Comparison of ENCODE assay signal across 9 cellular contexts in genomic region chr14:20428010-20428365, GRCh38. TPM values are rescaled to one million over a fixed set of nuclear protein-coding genes. Genes with fewer than 3 reads are reported as not detected.
DNase-seq lines count a peak whose midpoint lies in the region; ATAC-seq and TF ChIP-seq lines count a peak whose summit lies in the region.
"Had no signal": no experiment of that assay in that cellular context is flagged by ENCODE, and none has a peak within 500 bp of the region (broad histone marks: within the 10 kb centered on the region; RNA-seq: fewer than 3 reads in every experiment).

No MANE protein-coding gene starts in this region.

- no peaks in the 10 kb centered on the region for H3K9me3 ChIP-seq in KOPT-K1 (ENCODE audit: insufficient read depth, low read length, poor library complexity, severe bottlenecking)
- H3K9me3 ChIP-seq: body of pancreas had no signal

- no peak for TF ChIP-seq CTCF in MCF 10A (IDR thresholded peaks at IDR 0.05; ENCODE audit: unreplicated experiment)

- no peaks in the 10 kb centered on the region for H3K36me3 Mint-ChIP-seq in naive thymus-derived CD8-positive, alpha-beta T cell
- peaks cover 6% of the 10 kb centered on the region for H3K36me3 Mint-ChIP-seq in MCF 10A (ENCODE audit: insufficient read depth, unreplicated experiment)

- no peaks in the 10 kb centered on the region for H3K36me3 ChIP-seq in KOPT-K1 (ENCODE audit: insufficient read depth, low read length)

- H3K27ac ChIP-seq in KOPT-K1 (ENCODE audit: low read depth, low read length, poor library complexity, severe bottlenecking): peak overlapping the region; percentile 97

- H3K27ac Mint-ChIP-seq in naive thymus-derived CD8-positive, alpha-beta T cell: peak overlapping the region; percentile 88 to 95 (median 93)
- H3K27ac Mint-ChIP-seq in MCF 10A (ENCODE audit: low read depth, unreplicated experiment): no peak overlapping the region

- no peaks in the 10 kb centered on the region for H3K27me3 Mint-ChIP-seq in naive thymus-derived CD8-positive, alpha-beta T cell
- no peaks in the 10 kb centered on the region for H3K27me3 Mint-ChIP-seq in MCF 10A (ENCODE audit: insufficient read depth, unreplicated experiment)

- no TSS peak for BruUV-seq in MCF 10A (replicated peaks; lab: Mats Ljungman, UMichigan)

- no peak for DNase-seq in naive thymus-derived CD8-positive, alpha-beta T cell
- DNase-seq in occipital lobe (lab: John Stamatoyannopoulos, UW) (no peak), activated gamma-delta T cell treated with Interleukin-2 at 50 U/mL for 16 hours (no peak), MCF 10A (ENCODE audit: unreplicated experiment) (no peak)
- no peak for DNase-seq in activated CD4-positive, CD25-positive, alpha-beta regulatory T cell treated with anti-CD3 and anti-CD28 coated beads, Interleukin-2, amount 50 U/mL, for 72 hours
- DNase-seq: body of pancreas had no signal

- peak overlapping the region; percentile 45 to 80 (median 79) for H3K4me3 Mint-ChIP-seq in naive thymus-derived CD8-positive, alpha-beta T cell
- no peak overlapping the region for H3K4me3 Mint-ChIP-seq in MCF 10A (ENCODE audit: unreplicated experiment)

- no peaks in the 10 kb centered on the region for H3K9me3 Mint-ChIP-seq in naive thymus-derived CD8-positive, alpha-beta T cell
- H3K9me3 Mint-ChIP-seq in MCF 10A (ENCODE audit: unreplicated experiment): no peaks in the 10 kb centered on the region

- intact Hi-C loops in MCF 10A (cut with micrococcal nuclease): no loop called here

- ATAC-seq in GM18520 (IDR thresholded peaks at IDR 0.05; ENCODE audit: unreplicated experiment) (peak; percentile 10), GM21723 (IDR thresholded peaks at IDR 0.05; ENCODE audit: unreplicated experiment) (peak; percentile 44)
- ATAC-seq in naive thymus-derived CD8-positive, alpha-beta T cell: peak in 1 of 2 donors; percentile 16
- ATAC-seq: body of pancreas had no signal

- peaks cover 24 to 50% (median 46%) of the 10 kb centered on the region in 4 donors for H3K4me1 Mint-ChIP-seq in naive thymus-derived CD8-positive, alpha-beta T cell
- H3K4me1 Mint-ChIP-seq in MCF 10A (ENCODE audit: insufficient read depth, unreplicated experiment): no peaks in the 10 kb centered on the region

- POLR2A ChIA-PET in naive thymus-derived CD8-positive, alpha-beta T cell (lab: Charles Lee): interaction anchor here (1.2 to 3.7 kb wide), 5 partner anchors 13 to 85 kb away, joined by 3 to 23 read pairs (median 12); partner anchors contain the start of genes APEX1, OSGEP, PARP2 and PIP4P1
- POLR2A ChIA-PET in MCF 10A (lab: Yijun Ruan, JAX): interaction anchor here (1.5 kb wide), 1 partner anchor 27 kb away, joined by 5 read pairs; the partner anchor contains the start of genes APEX1 and OSGEP

- CTCF ChIA-PET in MCF 10A (lab: Yijun Ruan, JAX): interaction anchor here (0.6 to 1.5 kb wide), 2 partner anchors 101 to 137 kb away, joined by 3 to 6 read pairs; no protein-coding TSS in a partner anchor

RNA-seq across cellular contexts. Expression of gene KLHL33, which starts 8.0 kb away (rescaled TPM):
- under 1 TPM; 0.52 to 0.57 TPM for total RNA-seq in naive thymus-derived CD8-positive, alpha-beta T cell
- under 1 TPM; 0.43 to 0.77 (median 0.43) TPM for polyA plus RNA-seq in naive thymus-derived CD8-positive, alpha-beta T cell
- total RNA-seq in occipital lobe: 0.31 TPM
- total RNA-seq in MCF 10A (2022): 0.14 TPM in 1 of 2 replicates, not detected in the other

RNA-seq across cellular contexts. Expression of gene TEP1, which starts 14.7 kb away (rescaled TPM):
- 10 to 100 TPM; 60.6 to 70.4 TPM for total RNA-seq in naive thymus-derived CD8-positive, alpha-beta T cell
- polyA plus RNA-seq in naive thymus-derived CD8-positive, alpha-beta T cell: 1 to 10 TPM; 3.0 to 4.9 (median 4.5) TPM
- total RNA-seq in occipital lobe (8.4 TPM), MCF 10A (2022) (20.4 and 22.7 TPM in 2 replicates)

RNA-seq across cellular contexts. Expression of gene OSGEP, which starts 26.6 kb away (rescaled TPM):
- 10 to 100 TPM; 82.5 to 89.2 TPM for total RNA-seq in naive thymus-derived CD8-positive, alpha-beta T cell
- 10 to 100 TPM; 38.8 to 43.3 (median 42.0) TPM for polyA plus RNA-seq in naive thymus-derived CD8-positive, alpha-beta T cell
- total RNA-seq in occipital lobe: 36.8 TPM
- total RNA-seq in MCF 10A (2022): 27.2 and 34.7 TPM in 2 replicates

RNA-seq across cellular contexts. Expression of gene APEX1, which starts 27.0 kb away (rescaled TPM):
- total RNA-seq in naive thymus-derived CD8-positive, alpha-beta T cell: 100 to 1,000 TPM; 137 to 144 TPM
- 100 to 1,000 TPM; 125 to 176 (median 148) TPM for polyA plus RNA-seq in naive thymus-derived CD8-positive, alpha-beta T cell
- total RNA-seq in occipital lobe: 56.9 TPM
- total RNA-seq in MCF 10A (2022): 140 and 168 TPM in 2 replicates

RNA-seq across cellular contexts. Expression of gene PIP4P1, which starts 33.2 kb away (rescaled TPM):
- total RNA-seq in naive thymus-derived CD8-positive, alpha-beta T cell: 10 to 100 TPM; 74.2 to 76.1 TPM
- 10 to 100 TPM; 21.0 to 31.1 (median 21.3) TPM for polyA plus RNA-seq in naive thymus-derived CD8-positive, alpha-beta T cell
- 26.0 TPM for total RNA-seq in occipital lobe
- 22.5 and 34.9 TPM in 2 replicates for total RNA-seq in MCF 10A (2022)
